ENCODE assay signal across 8 cellular contexts in genomic region chr16:74296465-74297295, GRCh38. TPM values are rescaled to one million over a fixed set of nuclear protein-coding genes. Genes with fewer than 3 reads are reported as not detected.
DNase-seq lines count a peak whose midpoint lies in the region; ATAC-seq, FAIRE-seq and TF ChIP-seq lines count a peak whose summit lies in the region.

Gene PSMD7 (plus strand): TSS chr16:74296814. CDS start chr16:74296915, 101 bp downstream.

- H4K8ac ChIP-seq in mesendoderm (ENCODE audit: low read depth, low read length), result peak within 1 kb of the TSS; percentile 94

- no peak within 1 kb of the TSS for H2AK5ac ChIP-seq in mesendoderm (ENCODE audit: low read length)

- no peak within 1 kb of the TSS for H4K5ac ChIP-seq in mesendoderm (ENCODE audit: low read length)

- H3K4me3 Mint-ChIP-seq in Caco-2 (ENCODE audit: unreplicated experiment) (peak within 1 kb of the TSS; percentile 87), endodermal cell (peak within 1 kb of the TSS; percentile 94)

- H3K79me2 ChIP-seq in mesendoderm (ENCODE audit: control insufficient read depth, insufficient read depth, low read length), result peaks cover 28% of the 10 kb centered on the region

- DNase-seq in Caco-2 (peak; percentile 96 to 97), HTR-8/SVneo (ENCODE audit: insufficient read length, low spot score) (peak; percentile 94), NT2/D1 (ENCODE audit: low read depth, low spot score) (peak; percentile 82), endodermal cell (peak; percentile 97), mesendoderm (peak; percentile 95)
- DNase-seq in activated CD8-positive, alpha-beta memory T cell treated with anti-CD3 and anti-CD28 coated beads, Interleukin-2, amount 50 U/mL, for 1 hour (ENCODE audit: extremely low read depth), result peak; percentile 62
- peak; percentile 81 for DNase-seq in stimulated activated CD8-positive, alpha-beta memory T cell treated with anti-CD3 and anti-CD28 coated beads, Interleukin-12 subunit alpha, Interleukin-12 subunit beta, amount 100 ng/mL, for 4 hours (ENCODE audit: low read depth)

- H3K4me1 Mint-ChIP-seq in Caco-2 (ENCODE audit: low read depth, unreplicated experiment), result peaks cover 10% of the 10 kb centered on the region
- peaks cover 5% of the 10 kb centered on the region for H3K4me1 Mint-ChIP-seq in endodermal cell

- H3K9ac ChIP-seq in NT2/D1 (ENCODE audit: insufficient read length, low read depth) (peak within 1 kb of the TSS; percentile 99), endodermal cell (ENCODE audit: extremely low read depth, low read length, poor library complexity, severe bottlenecking) (peak within 1 kb of the TSS; percentile 95), mesendoderm (ENCODE audit: low read length) (peak within 1 kb of the TSS; percentile 100)

- ATAC-seq in GM21381 (IDR thresholded peaks at IDR 0.05; ENCODE audit: unreplicated experiment), result peak; percentile 93

- peak within 1 kb of the TSS; percentile 100 for H3K56ac ChIP-seq in mesendoderm (ENCODE audit: low read length)

- no peaks in the 10 kb centered on the region for H3K27me3 Mint-ChIP-seq in Caco-2 (ENCODE audit: insufficient read depth, unreplicated experiment)
- H3K27me3 Mint-ChIP-seq in endodermal cell (ENCODE audit: insufficient read depth), result no peaks in the 10 kb centered on the region

- no peak within 1 kb of the TSS for H2BK15ac ChIP-seq in mesendoderm (replicated peaks; ENCODE audit: low read depth)

- H3K4me3 ChIP-seq in Caco-2 (ENCODE audit: low read depth, low read length) (peak within 1 kb of the TSS; percentile 86), NT2/D1 (ENCODE audit: insufficient read length, low read depth) (peak within 1 kb of the TSS; percentile 99), endodermal cell (ENCODE audit: low read length) (peak within 1 kb of the TSS; percentile 82), mesendoderm (ENCODE audit: low read length) (peak within 1 kb of the TSS; percentile 98)

- BruUV-seq in Caco-2 (replicated peaks; lab: Mats Ljungman, UMichigan), result no TSS peak

- peak; percentile 95 for FAIRE-seq in HTR-8/SVneo (lab: Jason Lieb, UNC)

- H3K36me3 Mint-ChIP-seq in Caco-2 (ENCODE audit: insufficient read depth, unreplicated experiment) (peaks cover 59% of the 10 kb centered on the region), endodermal cell (ENCODE audit: low read depth) (peaks cover 40% of the 10 kb centered on the region)

- H3K27ac ChIP-seq in endodermal cell (ENCODE audit: low read depth, low read length) (peak within 1 kb of the TSS; percentile 92), mesendoderm (ENCODE audit: low read depth, low read length) (peak within 1 kb of the TSS; percentile 65)

- H3K4me1 ChIP-seq in Caco-2 (peaks cover 10% of the 10 kb centered on the region), NT2/D1 (ENCODE audit: insufficient read depth, insufficient read length) (peaks cover 3% of the 10 kb centered on the region), endodermal cell (ENCODE audit: control insufficient read depth, insufficient read depth, low read length) (peaks cover 3% of the 10 kb centered on the region), mesendoderm (ENCODE audit: control insufficient read depth, low read depth, low read length) (no peaks in the 10 kb centered on the region)

- H3K36me3 ChIP-seq in Caco-2 (ENCODE audit: control insufficient read depth, insufficient read depth, low read length) (0 out of 2 replicates have a peak, but pooled peaks cover 8% of the 10 kb centered on the region), NT2/D1 (ENCODE audit: insufficient read depth, insufficient read length, low read length) (peaks cover 41% of the 10 kb centered on the region), endodermal cell (ENCODE audit: control insufficient read depth, insufficient read depth, low read length) (peaks cover 36% of the 10 kb centered on the region), mesendoderm (ENCODE audit: control insufficient read depth, insufficient read depth, low read length) (peaks cover 2% of the 10 kb centered on the region)

- no peaks in the 10 kb centered on the region for H3K27me3 ChIP-seq in Caco-2 (replicated peaks; ENCODE audit: control insufficient read depth, insufficient read depth, low read length)
- no peaks in the 10 kb centered on the region for H3K27me3 ChIP-seq in NT2/D1 (ENCODE audit: insufficient read depth, insufficient read length)
- no peaks in the 10 kb centered on the region for H3K27me3 ChIP-seq in endodermal cell (ENCODE audit: control insufficient read depth, insufficient read depth, low read length, poor library complexity, severe bottlenecking)
- H3K27me3 ChIP-seq in mesendoderm (ENCODE audit: insufficient read depth, low read length, poor library complexity), result no peaks in the 10 kb centered on the region

- peak within 1 kb of the TSS; percentile 88 for H3K18ac ChIP-seq in mesendoderm (ENCODE audit: low read length)

- H3K4ac ChIP-seq in mesendoderm (ENCODE audit: low read depth, low read length), result peak within 1 kb of the TSS; percentile 82

- peaks cover 8% of the 10 kb centered on the region for H3K9me3 Mint-ChIP-seq in Caco-2 (ENCODE audit: unreplicated experiment)
- peaks cover 4% of the 10 kb centered on the region for H3K9me3 Mint-ChIP-seq in endodermal cell

- peak within 1 kb of the TSS; percentile 46 for H2BK120ac ChIP-seq in mesendoderm (ENCODE audit: low read depth, low read length)

- peaks cover 5% of the 10 kb centered on the region for H3K79me1 ChIP-seq in mesendoderm (ENCODE audit: low read length)

- H3K27ac Mint-ChIP-seq in Caco-2 (ENCODE audit: unreplicated experiment) (peak within 1 kb of the TSS; percentile 93), endodermal cell (peak within 1 kb of the TSS; percentile 99)

- no peaks in the 10 kb centered on the region for H3K9me3 ChIP-seq in Caco-2
- H3K9me3 ChIP-seq in NT2/D1 (ENCODE audit: insufficient read depth, low read length), result peaks cover 8% of the 10 kb centered on the region
- H3K9me3 ChIP-seq in endodermal cell (ENCODE audit: control insufficient read depth, low read length), result peaks cover 3% of the 10 kb centered on the region

- TF ChIP-seq CTCF in Caco-2 (IDR thresholded peaks at IDR 0.05; ENCODE audit: insufficient read depth in 1 of 2, low read depth in 1 of 2, low read length in 1 of 2, severe bottlenecking in 1 of 2, unreplicated experiment in 1 of 2) (no peak), endodermal cell (conservative IDR thresholded peaks at IDR 0.05) (no peak)

- intact Hi-C loops in Caco-2 (cut with micrococcal nuclease; ENCODE audit: unreplicated experiment), result loop anchor here (1.0 to 5.0 kb wide), 2 partner anchors 15 to 311 kb away; partner anchors contain the start of gene GLG1

- H3K4me2 ChIP-seq in mesendoderm (ENCODE audit: low read length), result peak within 1 kb of the TSS; percentile 65

- POLR2A ChIA-PET in Caco-2 (lab: Charles Lee), result interaction anchor here (0.7 kb wide), 1 partner anchor 371 kb away, joined by 4 read pairs; no protein-coding TSS in a partner anchor

- H2BK5ac ChIP-seq in mesendoderm (ENCODE audit: low read length), result peak within 1 kb of the TSS; percentile 93

- H3K23ac ChIP-seq in mesendoderm (ENCODE audit: low read length), result no peak within 1 kb of the TSS

- WGBS in endodermal cell (ENCODE audit: insufficient coverage in 1 of 2, insufficient read length in 1 of 2), 2 experiments, result 1% methylated on average over 28 to 71 of the region's 71 CpGs
- no CpG with 5 or more reads among the region's 71 CpGs for WGBS in mesendoderm (ENCODE audit: extremely low coverage, insufficient coverage, low lambda C conversion rate)

- CTCF ChIA-PET in Caco-2 (lab: Charles Lee), result interaction anchor here (0.6 kb wide), 1 partner anchor 370 kb away, joined by 7 read pairs; the partner anchor contains the start of gene RFWD3

RNA-seq across cellular contexts. Expression of gene PSMD7, which starts in this region (rescaled TPM):
- total RNA-seq in Caco-2 (2022) (182 and 191 TPM in 2 replicates), endodermal cell (100 to 1,000 TPM; 128 to 137 TPM)
- polyA plus RNA-seq in endodermal cell (2013, experiment 1 of 2), result 110 TPM
- 107 TPM for polyA plus RNA-seq in endodermal cell (2013, experiment 2 of 2)
- polyA plus RNA-seq in mesendoderm (2013, experiment 1 of 2), result 169 TPM
- 164 TPM for polyA plus RNA-seq in mesendoderm (2013, experiment 2 of 2)

Comparison
In these comparisons a context has a peak if more than half of its experiments do, and no peak if none do; other contexts are left out.
1. Peak in every context shown above with its lines: DNase-seq, ATAC-seq, H3K4me3 ChIP-seq and H3K27ac ChIP-seq.